8 cellular contexts compared by ENCODE assay signal in the genomic region with DNA sequence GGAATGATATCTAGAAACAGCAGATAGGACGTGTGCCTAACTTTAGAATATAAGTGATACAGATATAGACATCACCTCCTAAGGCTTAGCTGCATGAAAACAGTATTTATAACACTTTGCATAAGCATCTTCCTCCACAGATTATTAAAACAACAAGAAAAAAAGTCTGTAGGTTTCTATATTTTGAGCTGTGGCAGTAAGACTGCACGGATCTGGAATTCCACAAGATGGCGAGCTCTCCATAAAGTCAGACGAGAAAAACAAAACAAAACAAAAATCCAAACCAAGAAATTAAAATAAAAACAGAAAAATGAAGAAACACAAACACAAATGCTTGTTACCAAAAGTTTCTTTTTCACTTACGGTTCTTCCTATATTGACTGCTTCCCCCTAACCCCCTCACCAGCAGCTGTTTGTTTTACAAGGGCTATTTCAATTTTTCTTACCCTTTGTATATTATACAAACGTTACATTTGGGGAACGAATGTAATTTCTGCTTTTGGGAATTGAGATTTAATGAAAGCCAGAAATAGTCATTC.
A peak's percentile ranks its signal among the peaks of the same experiment; 100 is the strongest.
DNase-seq lines count a peak whose midpoint lies in the region; ATAC-seq and TF ChIP-seq lines count a peak whose summit lies in the region.

No MANE protein-coding gene starts in this region.

- no peak overlapping the region for H3K4me3 Mint-ChIP-seq in glutamatergic neuron (ENCODE audit: unreplicated experiment)
- peak overlapping the region; percentile 77 for H3K4me3 Mint-ChIP-seq in stimulated activated memory B cell treated with anti-CD40 and anti-IgM and Interleukin-4, amounts not matched to agents 10 μg/mL and 1 μg/mL and 100 μg/mL, for 72 hours

- peaks cover 1% of the 10 kb centered on the region for H3K27me3 Mint-ChIP-seq in glutamatergic neuron (ENCODE audit: unreplicated experiment)
- no peaks in the 10 kb centered on the region for H3K27me3 Mint-ChIP-seq in stimulated activated memory B cell treated with anti-CD40 and anti-IgM and Interleukin-4, amounts not matched to agents 10 μg/mL and 1 μg/mL and 100 μg/mL, for 72 hours

- H3K4me1 Mint-ChIP-seq in glutamatergic neuron (ENCODE audit: low read depth, unreplicated experiment): no peaks in the 10 kb centered on the region
- H3K4me1 Mint-ChIP-seq in stimulated activated memory B cell treated with anti-CD40 and anti-IgM and Interleukin-4, amounts not matched to agents 10 μg/mL and 1 μg/mL and 100 μg/mL, for 72 hours: peaks cover 22% of the 10 kb centered on the region

- peak; percentile 57 for TF ChIP-seq CTCF in WERI-Rb-1 (IDR thresholded peaks at IDR 0.05; ENCODE audit: low read depth, low read length)
- TF ChIP-seq CTCF in glutamatergic neuron (IDR thresholded peaks at IDR 0.05; ENCODE audit: partially characterized antibody, unreplicated experiment): peak; percentile 29

- no peaks in the 10 kb centered on the region for H3K36me3 Mint-ChIP-seq in glutamatergic neuron (ENCODE audit: unreplicated experiment)
- no peaks in the 10 kb centered on the region for H3K36me3 Mint-ChIP-seq in stimulated activated memory B cell treated with anti-CD40 and anti-IgM and Interleukin-4, amounts not matched to agents 10 μg/mL and 1 μg/mL and 100 μg/mL, for 72 hours

- ATAC-seq in Right ventricle myocardium superior (ENCODE audit: poor library complexity) (peak; percentile 38), left ventricle myocardium superior (no peak), HG03571 (IDR thresholded peaks at IDR 0.05; ENCODE audit: unreplicated experiment) (peak; percentile 29), HG03378 (IDR thresholded peaks at IDR 0.05; ENCODE audit: unreplicated experiment) (no peak)
- no peak for ATAC-seq in stimulated activated memory B cell treated with anti-CD40 and anti-IgM and Interleukin-4, amounts not matched to agents 10 μg/mL and 1 μg/mL and 100 μg/mL, for 72 hours

- no peak overlapping the region for H3K4me3 ChIP-seq in WERI-Rb-1 (ENCODE audit: low read depth, low read length)

- H3K27ac ChIP-seq in WERI-Rb-1: no peak overlapping the region

- intact Hi-C loops in Right ventricle myocardium superior (cut with DNase I) (no loop called here), left ventricle myocardium superior (cut with micrococcal nuclease) (no loop called here)

- DNase-seq in Right ventricle myocardium superior: no peak
- DNase-seq in left ventricle myocardium superior: no peak
- DNase-seq in WERI-Rb-1: no peak
- no peak for DNase-seq in glutamatergic neuron
- DNase-seq in activated CD4-positive, alpha-beta T cell treated with anti-CD3 and anti-CD28 coated beads for 48 hours: no peak

- peaks cover 1% of the 10 kb centered on the region for H3K9me3 Mint-ChIP-seq in glutamatergic neuron (ENCODE audit: unreplicated experiment)
- H3K9me3 Mint-ChIP-seq in stimulated activated memory B cell treated with anti-CD40 and anti-IgM and Interleukin-4, amounts not matched to agents 10 μg/mL and 1 μg/mL and 100 μg/mL, for 72 hours: no peaks in the 10 kb centered on the region

- H3K27me3 ChIP-seq in WERI-Rb-1 (ENCODE audit: insufficient read depth, low read depth, severe bottlenecking): peaks cover 16% of the 10 kb centered on the region

- no peaks in the 10 kb centered on the region for H3K36me3 ChIP-seq in WERI-Rb-1

- no peaks in the 10 kb centered on the region for H3K9me3 ChIP-seq in WERI-Rb-1 (ENCODE audit: severe bottlenecking)

- no peak overlapping the region for H3K27ac Mint-ChIP-seq in glutamatergic neuron (ENCODE audit: unreplicated experiment)
- peak overlapping the region; percentile 83 for H3K27ac Mint-ChIP-seq in stimulated activated memory B cell treated with anti-CD40 and anti-IgM and Interleukin-4, amounts not matched to agents 10 μg/mL and 1 μg/mL and 100 μg/mL, for 72 hours

Comparison
In these comparisons a context has a peak if more than half of its experiments do, and no peak if none do; other contexts are left out.
1. ATAC-seq: peak in Right ventricle myocardium superior (single experiment) and HG03571 (single experiment); none in left ventricle myocardium superior (single experiment), stimulated activated memory B cell treated with anti-CD40 and anti-IgM and Interleukin-4, amounts not matched to agents 10 μg/mL and 1 μg/mL and 100 μg/mL, for 72 hours (single experiment) and HG03378 (single experiment).